In the genomic region with DNA sequence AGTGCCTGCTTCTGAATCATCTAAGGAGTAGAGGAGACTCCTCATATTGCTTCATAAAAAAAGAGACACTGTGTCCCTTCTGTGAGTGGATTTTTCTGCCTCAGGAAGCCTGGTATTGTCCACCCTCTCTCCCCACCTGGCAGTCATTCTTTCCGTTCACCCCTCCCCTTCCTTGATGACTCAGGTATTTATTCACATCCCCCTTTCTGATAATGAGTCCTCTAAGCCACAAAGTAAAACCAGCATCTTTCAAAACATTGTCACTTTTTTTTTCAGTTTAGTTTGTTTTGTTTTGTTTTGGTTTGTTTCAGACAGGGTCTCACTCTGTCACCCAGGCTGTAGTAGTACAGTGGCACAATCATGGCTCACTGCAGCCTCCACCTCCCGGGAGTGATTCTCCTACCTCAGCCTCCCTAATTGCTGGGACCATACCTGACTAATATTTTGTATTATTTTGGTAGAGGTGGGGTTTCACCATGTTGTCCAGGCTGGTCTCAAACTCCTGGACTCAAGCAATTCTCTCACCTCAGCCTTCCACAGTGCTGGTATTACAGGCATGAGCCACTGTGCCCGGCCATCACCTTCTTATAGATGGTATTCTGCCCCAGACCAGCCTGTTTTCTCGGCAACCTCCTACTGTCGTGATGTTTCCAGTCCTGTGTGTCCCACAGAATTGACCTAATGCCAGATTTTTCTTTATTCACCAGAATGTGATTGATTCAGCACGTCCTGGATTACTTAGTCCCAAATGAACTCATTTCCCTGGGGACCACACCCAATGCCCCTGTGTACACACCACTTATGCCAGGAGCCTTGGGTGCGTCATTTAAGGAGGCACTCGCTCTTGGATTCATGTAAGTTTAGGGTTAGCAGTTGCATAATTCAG, we compare ENCODE assay signal across 8 cellular contexts.
DNase-seq lines count a peak whose midpoint lies in the region; ATAC-seq and TF ChIP-seq lines count a peak whose summit lies in the region.

No MANE protein-coding gene starts in this region.

- no peaks in the 10 kb centered on the region for H3K9me2 ChIP-seq in GM23338 (ENCODE audit: insufficient read depth)

- H2AFZ ChIP-seq in GM23338 = no peak overlapping the region

- peaks cover 72% of the 10 kb centered on the region for H3K4me1 Mint-ChIP-seq in GM23338

- no peak overlapping the region for H3K4me3 ChIP-seq in GM23338
- no peak overlapping the region for H3K4me3 ChIP-seq in psoas muscle

- no peaks in the 10 kb centered on the region for H3K9me3 ChIP-seq in psoas muscle

- peaks cover 51% of the 10 kb centered on the region for H3K27me3 Mint-ChIP-seq in GM23338 (ENCODE audit: insufficient read depth, low read depth, poor library complexity)

- intact Hi-C loops in psoas muscle (cut with DNase I) = no loop called here

- H4K20me1 ChIP-seq in GM23338 (replicated peaks; ENCODE audit: insufficient read depth) = no peaks in the 10 kb centered on the region

- no peaks in the 10 kb centered on the region for H3K36me3 ChIP-seq in GM23338 (ENCODE audit: insufficient read depth)
- no peaks in the 10 kb centered on the region for H3K36me3 ChIP-seq in psoas muscle (ENCODE audit: insufficient read depth in 1 of 2, low read depth in 1 of 2)

- H3K4me2 ChIP-seq in GM23338 = 0 out of 2 replicates have a peak overlapping the region, but pooled peaks have one; percentile 7

- no peak overlapping the region for H3K27ac Mint-ChIP-seq in GM23338

- H3K36me3 Mint-ChIP-seq in GM23338 (ENCODE audit: low read depth) = no peaks in the 10 kb centered on the region

- DNase-seq in GM23338 (ENCODE audit: low spot score) (no peak), LoVo (ENCODE audit: low spot score) (peak; percentile 91), psoas muscle (no peak), cerebellar cortex (ENCODE audit: low spot score) (no peak), NCI-H2171 (lab: John Stamatoyannopoulos, UW) (no peak), amniotic stem cell (lab: John Stamatoyannopoulos, UW) (no peak)
- DNase-seq in activated naive CD4-positive, alpha-beta T cell treated with anti-CD3 and anti-CD28 coated beads, Interleukin-2, amount 50 U/mL, for 16 hours = peak; percentile 20

- H3K4me3 Mint-ChIP-seq in GM23338 = no peak overlapping the region

- ATAC-seq in GM18858 (IDR thresholded peaks at IDR 0.05; ENCODE audit: unreplicated experiment) = peak; percentile 91
- no peak for ATAC-seq in GM23338
- ATAC-seq in psoas muscle = peak in 3 of 4 donors; percentile 64 to 90 (median 73)

- no peak for TF ChIP-seq CTCF in GM23338 (conservative IDR thresholded peaks at IDR 0.05; ENCODE audit: low read depth in 2 of 2)
- TF ChIP-seq CTCF in psoas muscle (IDR thresholded peaks at IDR 0.05) = no peak

- peaks cover 52% of the 10 kb centered on the region for H3K27me3 ChIP-seq in GM23338 (ENCODE audit: insufficient read depth)
- no peaks in the 10 kb centered on the region for H3K27me3 ChIP-seq in psoas muscle (ENCODE audit: insufficient read depth in 3 of 3, low read length in 2 of 3)

- H3K9me3 Mint-ChIP-seq in GM23338 = no peaks in the 10 kb centered on the region

- H3K79me2 ChIP-seq in GM23338 (replicated peaks; ENCODE audit: insufficient read depth) = no peaks in the 10 kb centered on the region

- H3K4me1 ChIP-seq in GM23338 (ENCODE audit: insufficient read depth) (peaks cover 62% of the 10 kb centered on the region), psoas muscle (peaks cover 13% of the 10 kb centered on the region)

- no peak overlapping the region for H3K27ac ChIP-seq in GM23338 (ENCODE audit: low read depth)
- H3K27ac ChIP-seq in psoas muscle = no peak overlapping the region

- WGBS in psoas muscle, 3 donors = 74 to 77% (median 75%) methylated on average over 8 of the region's 8 CpGs

- peaks cover 6% of the 10 kb centered on the region; the same call in 1 of the 2 replicates for H3F3A ChIP-seq in GM23338 (replicated peaks; ENCODE audit: low read depth)

TF ChIP-seq in GM23338, 12 proteins besides CTCF, POLR2A, EP300 and RAD21 (continues in another document):
- no peak for TF ChIP-seq STAT1 (IDR thresholded peaks at IDR 0.05; ENCODE audit: unreplicated experiment)
- TF ChIP-seq JUNB (IDR thresholded peaks at IDR 0.05; ENCODE audit: unreplicated experiment) = no peak
- TF ChIP-seq ZNF114 (CRISPR knock-in tag; IDR thresholded peaks at IDR 0.05) = no peak
- no peak for TF ChIP-seq EZH2 (IDR thresholded peaks at IDR 0.05; ENCODE audit: low read depth, unreplicated experiment)
- TF ChIP-seq ZNF331 (CRISPR knock-in tag; IDR thresholded peaks at IDR 0.05; ENCODE audit: low read depth) = no peak
- TF ChIP-seq POLR2AphosphoS5 (IDR thresholded peaks at IDR 0.05; ENCODE audit: low read depth) = no peak
- TF ChIP-seq, protein P1, sequence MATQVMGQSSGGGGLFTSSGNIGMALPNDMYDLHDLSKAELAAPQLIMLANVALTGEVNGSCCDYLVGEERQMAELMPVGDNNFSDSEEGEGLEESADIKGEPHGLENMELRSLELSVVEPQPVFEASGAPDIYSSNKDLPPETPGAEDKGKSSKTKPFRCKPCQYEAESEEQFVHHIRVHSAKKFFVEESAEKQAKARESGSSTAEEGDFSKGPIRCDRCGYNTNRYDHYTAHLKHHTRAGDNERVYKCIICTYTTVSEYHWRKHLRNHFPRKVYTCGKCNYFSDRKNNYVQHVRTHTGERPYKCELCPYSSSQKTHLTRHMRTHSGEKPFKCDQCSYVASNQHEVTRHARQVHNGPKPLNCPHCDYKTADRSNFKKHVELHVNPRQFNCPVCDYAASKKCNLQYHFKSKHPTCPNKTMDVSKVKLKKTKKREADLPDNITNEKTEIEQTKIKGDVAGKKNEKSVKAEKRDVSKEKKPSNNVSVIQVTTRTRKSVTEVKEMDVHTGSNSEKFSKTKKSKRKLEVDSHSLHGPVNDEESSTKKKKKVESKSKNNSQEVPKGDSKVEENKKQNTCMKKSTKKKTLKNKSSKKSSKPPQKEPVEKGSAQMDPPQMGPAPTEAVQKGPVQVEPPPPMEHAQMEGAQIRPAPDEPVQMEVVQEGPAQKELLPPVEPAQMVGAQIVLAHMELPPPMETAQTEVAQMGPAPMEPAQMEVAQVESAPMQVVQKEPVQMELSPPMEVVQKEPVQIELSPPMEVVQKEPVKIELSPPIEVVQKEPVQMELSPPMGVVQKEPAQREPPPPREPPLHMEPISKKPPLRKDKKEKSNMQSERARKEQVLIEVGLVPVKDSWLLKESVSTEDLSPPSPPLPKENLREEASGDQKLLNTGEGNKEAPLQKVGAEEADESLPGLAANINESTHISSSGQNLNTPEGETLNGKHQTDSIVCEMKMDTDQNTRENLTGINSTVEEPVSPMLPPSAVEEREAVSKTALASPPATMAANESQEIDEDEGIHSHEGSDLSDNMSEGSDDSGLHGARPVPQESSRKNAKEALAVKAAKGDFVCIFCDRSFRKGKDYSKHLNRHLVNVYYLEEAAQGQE (IDR thresholded peaks at IDR 0.05; ENCODE audit: unreplicated experiment) = no peak
- no peak for TF ChIP-seq CREB1 (CRISPR knock-in tag; IDR thresholded peaks at IDR 0.05; ENCODE audit: low read depth)
- TF ChIP-seq, protein P2, sequence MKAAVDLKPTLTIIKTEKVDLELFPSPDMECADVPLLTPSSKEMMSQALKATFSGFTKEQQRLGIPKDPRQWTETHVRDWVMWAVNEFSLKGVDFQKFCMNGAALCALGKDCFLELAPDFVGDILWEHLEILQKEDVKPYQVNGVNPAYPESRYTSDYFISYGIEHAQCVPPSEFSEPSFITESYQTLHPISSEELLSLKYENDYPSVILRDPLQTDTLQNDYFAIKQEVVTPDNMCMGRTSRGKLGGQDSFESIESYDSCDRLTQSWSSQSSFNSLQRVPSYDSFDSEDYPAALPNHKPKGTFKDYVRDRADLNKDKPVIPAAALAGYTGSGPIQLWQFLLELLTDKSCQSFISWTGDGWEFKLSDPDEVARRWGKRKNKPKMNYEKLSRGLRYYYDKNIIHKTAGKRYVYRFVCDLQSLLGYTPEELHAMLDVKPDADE (IDR thresholded peaks at IDR 0.05) = no peak
- TF ChIP-seq NANOG (IDR thresholded peaks at IDR 0.05; ENCODE audit: borderline replicate concordance) = no peak
- TF ChIP-seq EZH2phosphoT487 (IDR thresholded peaks at IDR 0.05; ENCODE audit: unreplicated experiment) = no peak

Comparison
In these comparisons a context has a peak if more than half of its experiments do, and no peak if none do; other contexts are left out.
1. DNase-seq: peak in LoVo (single experiment) and activated naive CD4-positive, alpha-beta T cell treated with anti-CD3 and anti-CD28 coated beads, Interleukin-2, amount 50 U/mL, for 16 hours (single experiment); none in GM23338 (single experiment), psoas muscle (0 of 2), cerebellar cortex (single experiment), NCI-H2171 (single experiment) and amniotic stem cell (single experiment).